Comparison of ENCODE assay signal across 29 cellular contexts in the genomic region with DNA sequence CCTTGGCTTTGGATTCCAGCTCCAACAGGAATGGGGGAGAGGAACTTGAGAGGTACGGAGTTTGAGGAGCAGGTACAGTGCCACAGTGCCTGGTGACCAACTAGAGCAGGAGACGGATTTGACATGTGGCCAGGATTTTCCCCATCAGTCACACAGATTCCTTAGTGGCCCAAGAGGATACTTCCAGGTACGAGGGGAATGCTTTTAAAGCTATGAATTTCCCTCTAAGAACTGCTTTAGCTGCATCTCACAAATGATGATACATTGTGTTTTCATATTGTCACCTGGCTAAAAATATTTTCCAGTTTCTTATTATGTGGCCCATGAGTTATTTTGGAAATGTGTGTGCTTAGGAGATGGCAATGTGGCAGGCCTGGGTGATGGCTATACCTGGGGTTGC.
"Had no signal": no experiment of that assay in that cellular context is flagged by ENCODE, and none has a peak within 500 bp of the region (broad histone marks: within the 10 kb centered on the region; RNA-seq: fewer than 3 reads in every experiment).

No MANE protein-coding gene starts in this region.

- H3K4me1 ChIP-seq: gastrocnemius medialis, left lung, neural progenitor cell, prostate gland, vagina had no signal

- ATAC-seq: effector memory CD8-positive, alpha-beta T cell; gastrocnemius medialis; heart left ventricle; left cardiac atrium; left lung; mucosa of descending colon; naive thymus-derived CD4-positive, alpha-beta T cell; right cardiac atrium had no signal

- H3K27me3 ChIP-seq: gastrocnemius medialis, heart left ventricle, left lung, neural progenitor cell, stomach, testis, vagina had no signal

- FAIRE-seq: endometrium, islet of Langerhans, small intestine had no signal

- H2AFZ ChIP-seq: neural progenitor cell had no signal

- H3K36me3 ChIP-seq: prostate gland had no signal

- H3K4me1 Mint-ChIP-seq: nephron, neural progenitor cell had no signal

- H3K27ac ChIP-seq: gastrocnemius medialis, left lung, neural progenitor cell, prostate gland, testis, vagina had no signal

- H3K9ac ChIP-seq: neural progenitor cell had no signal

- H3K4me3 Mint-ChIP-seq: effector memory CD8-positive, alpha-beta T cell; mesothelial cell of epicardium; naive thymus-derived CD4-positive, alpha-beta T cell; nephron; neural progenitor cell had no signal

- DNase-seq: cerebellar nuclear complex; cortex of kidney; effector memory CD8-positive, alpha-beta T cell; foreskin fibroblast; gastrocnemius medialis; hippocampal formation; left cardiac atrium; left lung; mesenchymal stem cell; mucosa of descending colon; naive thymus-derived CD4-positive, alpha-beta T cell; nucleus accumbens; right cardiac atrium; small intestine; stimulated activated CD4-positive, alpha-beta T cell treated with anti-CD3 and anti-CD28 coated beads, Interleukin-15, amount 100 ng/mL, for 24 hours; stimulated activated CD4-positive, alpha-beta T cell treated with anti-CD3 and anti-CD28 coated beads, Interleukin-2, amount 100 ng/mL, for 48 hours; stimulated activated naive CD4-positive, alpha-beta T cell treated with Interleukin-2 at 50 U/mL for 16 hours; stomach; substantia nigra; testis; trophoblast cell had no signal

- H3K27ac Mint-ChIP-seq: mesothelial cell of epicardium, nephron, neural progenitor cell had no signal

- H3K4me3 ChIP-seq: gastrocnemius medialis, heart left ventricle, left lung, mucosa of descending colon, neural progenitor cell, prostate gland, stomach, testis, vagina had no signal

- H3K9me3 ChIP-seq: gastrocnemius medialis, mucosa of descending colon, prostate gland, testis, vagina had no signal

- H3K27me3 Mint-ChIP-seq: effector memory CD8-positive, alpha-beta T cell; naive thymus-derived CD4-positive, alpha-beta T cell had no signal

- H3K4me2 ChIP-seq: neural progenitor cell had no signal
